Comparison of ENCODE assay signal across 8 cellular contexts in the genomic region with DNA sequence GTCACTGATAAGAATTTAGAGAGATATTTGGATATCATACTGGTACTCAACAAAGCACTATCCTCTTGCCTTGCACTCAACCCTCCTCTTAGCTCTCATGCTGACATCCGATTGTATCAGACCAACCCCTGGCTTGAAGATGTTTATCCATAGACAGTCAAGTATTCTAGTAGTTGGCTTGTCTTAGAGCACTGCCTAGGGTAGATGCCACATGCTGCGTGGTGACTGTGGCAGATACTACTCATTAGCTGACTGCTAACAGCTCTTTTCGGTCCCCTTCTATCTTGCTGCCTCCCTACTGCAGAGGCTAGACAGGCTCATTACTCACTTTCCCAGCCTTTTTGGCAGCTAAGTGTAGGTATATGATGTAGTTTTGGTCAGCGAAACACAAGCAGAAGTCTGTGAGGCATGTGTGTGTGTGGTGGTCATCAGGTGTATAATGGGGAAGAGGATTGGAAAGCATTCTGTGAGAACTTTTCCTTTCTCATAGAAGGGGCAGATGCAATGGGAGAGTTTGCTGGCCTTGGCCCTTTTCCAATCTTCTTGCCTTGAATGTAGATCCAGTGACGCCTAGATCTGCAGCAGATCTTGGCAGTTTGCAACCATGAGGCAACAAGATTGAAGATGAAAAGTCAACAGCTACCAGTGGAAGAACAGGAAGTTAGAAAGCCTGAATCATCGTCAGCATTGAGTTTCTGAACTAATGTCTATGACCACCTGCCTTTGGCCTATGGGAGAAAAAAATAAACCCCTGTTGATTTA. TPM values are rescaled to one million over a fixed set of nuclear protein-coding genes. Genes with fewer than 3 reads are reported as not detected.
DNase-seq lines count a peak whose midpoint lies in the region; ATAC-seq and TF ChIP-seq lines count a peak whose summit lies in the region.
"Had no signal": no experiment of that assay in that cellular context is flagged by ENCODE, and none has a peak within 500 bp of the region (broad histone marks: within the 10 kb centered on the region; RNA-seq: fewer than 3 reads in every experiment).

No MANE protein-coding gene starts in this region.

- TF ChIP-seq EP300 in esophagus muscularis mucosa (IDR thresholded peaks at IDR 0.05), result no peak

- TF ChIP-seq POLR2A in esophagus muscularis mucosa (IDR thresholded peaks at IDR 0.05; ENCODE audit: low read depth), result no peak
- no peak for TF ChIP-seq POLR2A in spleen (IDR thresholded peaks at IDR 0.05)

- ATAC-seq in left lobe of liver, result no peak
- ATAC-seq in HG03175 (IDR thresholded peaks at IDR 0.05; ENCODE audit: unreplicated experiment), result no peak

- no peak overlapping the region for H3K4me3 ChIP-seq in esophagus muscularis mucosa
- H3K4me3 ChIP-seq in spleen, result peak overlapping the region in 1 of 8 donors; percentile 52

- H3K9me3 ChIP-seq in esophagus muscularis mucosa, result no peaks in the 10 kb centered on the region
- H3K9me3 ChIP-seq in spleen, result no peaks in the 10 kb centered on the region

- WGBS in esophagus muscularis mucosa, result 76% methylated on average over 6 of the region's 6 CpGs
- 62 to 70% (median 68%) methylated on average over 6 of the region's 6 CpGs for WGBS in spleen, 5 donors

- H3K27ac ChIP-seq in esophagus muscularis mucosa (replicated peaks in 1 of 4), result peak overlapping the region in 3 of 4 donors; percentile 35 to 64 (median 57)
- peak overlapping the region; percentile 69 to 100 (median 99) for H3K27ac ChIP-seq in spleen

- no peaks in the 10 kb centered on the region for H3K36me3 ChIP-seq in esophagus muscularis mucosa
- no peaks in the 10 kb centered on the region for H3K36me3 ChIP-seq in spleen

- H3K4me1 ChIP-seq in esophagus muscularis mucosa, result peaks cover 45 to 80% (median 57%) of the 10 kb centered on the region in 4 donors
- H3K4me1 ChIP-seq in spleen, result peaks cover 59 to 93% (median 88%) of the 10 kb centered on the region in 6 donors

- intact Hi-C loops in esophagus muscularis mucosa (cut with DNase I), result no loop called here
- intact Hi-C loops in spleen (cut with DNase I; ENCODE audit: low total_unique reads), result no loop called here

- H3K27me3 ChIP-seq in esophagus muscularis mucosa, result no peaks in the 10 kb centered on the region
- H3K27me3 ChIP-seq in spleen (replicated peaks in 1 of 7), result no peaks in the 10 kb centered on the region

- TF ChIP-seq CTCF in esophagus muscularis mucosa (IDR thresholded peaks at IDR 0.05) (no peak), spleen (IDR thresholded peaks at IDR 0.05 in 8 of 11, conservative IDR thresholded peaks at IDR 0.05 in 3 of 11) (no peak)

- DNase-seq in HT-29 (ENCODE audit: low spot score), result peak; percentile 70
- peak; percentile 64 for DNase-seq in SIG-M5 (lab: John Stamatoyannopoulos, UW)
- DNase-seq in esophagus muscularis mucosa (ENCODE audit: extremely low spot score), result no peak
- no peak for DNase-seq in spleen
- no peak for DNase-seq in left lobe of liver (ENCODE audit: low spot score)
- no peak for DNase-seq in NCI-H1092 (lab: John Stamatoyannopoulos, UW)
- DNase-seq: NCI-H2171 had no signal

RNA-seq across cellular contexts. Expression of gene IFNGR1, which starts 4.4 kb away (rescaled TPM):
- total RNA-seq in HT-29 (2014; rRNA removed; shearing (Covaris generic)), result 33.4 and 34.9 TPM in 2 replicates
- total RNA-seq in esophagus muscularis mucosa, result 10 to 100 TPM; 52.8 to 95.9 (median 62.9) TPM
- 100 to 1,000 TPM; 146 to 291 (median 232) TPM for total RNA-seq in spleen
- 100 to 1,000 TPM; 119 to 150 (median 122) TPM for polyA plus RNA-seq in spleen
- 23.0 TPM for total RNA-seq in left lobe of liver

RNA-seq across cellular contexts. Expression of gene IL22RA2, which starts 50.1 kb away (rescaled TPM):
- total RNA-seq in HT-29 (2014; rRNA removed; shearing (Covaris generic)), result not detected in 2 replicates
- total RNA-seq in esophagus muscularis mucosa, result not detected
- 1 to 10 TPM in 1 of 7 donors, under 1 TPM in 2, not detected in 4; 0.19 to 2.1 (median 0.25) TPM for total RNA-seq in spleen
- under 1 TPM in 2 of 3 donors, not detected in 1; 0.06 to 0.07 TPM for polyA plus RNA-seq in spleen
- not detected for total RNA-seq in left lobe of liver

Comparison
In these comparisons a context has a peak if more than half of its experiments do, and no peak if none do; other contexts are left out.
1. DNase-seq: peak in HT-29 (single experiment) and SIG-M5 (single experiment); none in esophagus muscularis mucosa (single experiment), spleen (single experiment), left lobe of liver (single experiment) and NCI-H1092 (single experiment).